ENCODE assay signal across 8 cellular contexts in the genomic region with DNA sequence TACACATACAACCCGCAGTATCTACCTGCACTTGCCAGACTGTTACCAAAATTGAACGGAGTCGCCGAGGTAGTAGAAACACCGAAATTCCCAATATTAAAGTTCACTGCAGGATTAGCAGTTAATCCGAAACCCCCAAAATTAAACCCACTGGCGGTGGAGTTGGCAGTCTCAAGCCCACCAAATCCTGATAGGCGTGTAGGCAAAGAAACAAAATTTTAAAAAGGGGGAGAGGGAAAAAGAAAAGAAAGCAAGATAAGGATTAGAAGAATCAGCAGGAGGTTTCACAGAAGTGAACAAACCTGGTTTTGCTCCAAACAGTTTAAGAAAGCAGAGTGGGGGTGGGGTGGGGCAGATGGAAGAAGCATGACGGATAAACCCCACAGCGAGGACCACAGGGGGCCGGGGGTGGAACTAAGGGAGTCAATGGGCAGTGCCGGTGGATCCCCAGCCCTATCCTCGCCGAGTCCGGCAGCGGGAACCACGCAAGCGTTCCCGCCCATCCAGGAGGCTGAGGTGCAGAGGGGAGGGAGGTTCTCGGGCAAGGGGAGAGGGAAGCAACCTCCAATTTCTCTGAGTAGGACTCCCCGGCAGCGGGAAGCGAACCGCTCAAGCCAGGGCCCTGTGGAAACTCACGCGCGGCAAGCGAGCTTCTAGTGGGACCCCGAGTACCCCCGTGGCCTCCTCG. TPM values are rescaled to one million over a fixed set of nuclear protein-coding genes. Genes with fewer than 3 reads are reported as not detected.
DNase-seq lines count a peak whose midpoint lies in the region; ATAC-seq and TF ChIP-seq lines count a peak whose summit lies in the region.

No MANE protein-coding gene starts in this region.

- H3K27ac Mint-ChIP-seq in activated CD8-positive, alpha-beta T cell treated with anti-CD3 and anti-CD28 coated beads, Interleukin-2, amount 10 ng/mL, durations not matched to agents 7 days and 5 days: peak overlapping the region; percentile 96
- H3K27ac Mint-ChIP-seq in stimulated activated naive CD8-positive, alpha-beta T cell treated with anti-CD3 and anti-CD28 coated beads, Interleukin-15, Interleukin-2, amounts not matched to agents 100 ng/mL and 50 ng/mL, for 24 hours: peak overlapping the region; percentile 96

- TF ChIP-seq CTCF in C4-2B (conservative IDR thresholded peaks at IDR 0.05): no peak

- H3K4me1 ChIP-seq in mucosa of rectum (ENCODE audit: control insufficient read depth in 2 of 2, insufficient read depth in 2 of 2, low read length in 2 of 2): peaks cover 11 to 21% of the 10 kb centered on the region in 2 donors

- peak; percentile 60 for DNase-seq in NCI-H82 treated with DMSO at 0.1 percent for 48 hours (lab: John Stamatoyannopoulos, UW; ENCODE audit: unreplicated experiment)
- peak; percentile 65 for DNase-seq in activated CD8-positive, alpha-beta T cell treated with anti-CD3 and anti-CD28 coated beads, Interleukin-2, amount 10 ng/mL, durations not matched to agents 7 days and 5 days
- DNase-seq in epithelial cell of prostate (ENCODE audit: low read depth, low spot score): peak; percentile 12

- H3K9me3 ChIP-seq in mucosa of rectum (ENCODE audit: control insufficient read depth in 2 of 2, low read length in 2 of 2): no peaks in the 10 kb centered on the region

- peaks cover 14% of the 10 kb centered on the region for H3K36me3 Mint-ChIP-seq in activated CD8-positive, alpha-beta T cell treated with anti-CD3 and anti-CD28 coated beads, Interleukin-2, amount 10 ng/mL, durations not matched to agents 7 days and 5 days (ENCODE audit: low read depth)
- peaks cover 27% of the 10 kb centered on the region for H3K36me3 Mint-ChIP-seq in stimulated activated naive CD8-positive, alpha-beta T cell treated with anti-CD3 and anti-CD28 coated beads, Interleukin-15, Interleukin-2, amounts not matched to agents 100 ng/mL and 50 ng/mL, for 24 hours (ENCODE audit: low read depth)

- H3K36me3 ChIP-seq in mucosa of rectum (ENCODE audit: control insufficient read depth in 2 of 2, insufficient read depth in 2 of 2, low read length in 2 of 2): peaks cover 0 to 10% of the 10 kb centered on the region in 2 donors

- peaks cover 23% of the 10 kb centered on the region for H3K4me1 Mint-ChIP-seq in activated CD8-positive, alpha-beta T cell treated with anti-CD3 and anti-CD28 coated beads, Interleukin-2, amount 10 ng/mL, durations not matched to agents 7 days and 5 days (ENCODE audit: low read depth)
- H3K4me1 Mint-ChIP-seq in stimulated activated naive CD8-positive, alpha-beta T cell treated with anti-CD3 and anti-CD28 coated beads, Interleukin-15, Interleukin-2, amounts not matched to agents 100 ng/mL and 50 ng/mL, for 24 hours (ENCODE audit: low read depth): peaks cover 39% of the 10 kb centered on the region

- H3K4me3 ChIP-seq in mucosa of rectum (ENCODE audit: low read length in 2 of 2): peak overlapping the region; percentile 83 to 100

- H3K27ac ChIP-seq in C4-2B (peak overlapping the region; percentile 86), epithelial cell of prostate (peak overlapping the region; percentile 64), mucosa of rectum (ENCODE audit: low read depth in 2 of 2, low read length in 2 of 2) (peak overlapping the region; percentile 85 to 92)

- peak overlapping the region; percentile 91 to 97 for H3K9ac ChIP-seq in mucosa of rectum (ENCODE audit: low read depth in 1 of 2, low read length in 2 of 2)

- H3K9me3 Mint-ChIP-seq in activated CD8-positive, alpha-beta T cell treated with anti-CD3 and anti-CD28 coated beads, Interleukin-2, amount 10 ng/mL, durations not matched to agents 7 days and 5 days (ENCODE audit: insufficient read depth): no peaks in the 10 kb centered on the region
- H3K9me3 Mint-ChIP-seq in stimulated activated naive CD8-positive, alpha-beta T cell treated with anti-CD3 and anti-CD28 coated beads, Interleukin-15, Interleukin-2, amounts not matched to agents 100 ng/mL and 50 ng/mL, for 24 hours: no peaks in the 10 kb centered on the region

- H3K27me3 Mint-ChIP-seq in activated CD8-positive, alpha-beta T cell treated with anti-CD3 and anti-CD28 coated beads, Interleukin-2, amount 10 ng/mL, durations not matched to agents 7 days and 5 days (ENCODE audit: low read depth): no peaks in the 10 kb centered on the region
- no peaks in the 10 kb centered on the region for H3K27me3 Mint-ChIP-seq in stimulated activated naive CD8-positive, alpha-beta T cell treated with anti-CD3 and anti-CD28 coated beads, Interleukin-15, Interleukin-2, amounts not matched to agents 100 ng/mL and 50 ng/mL, for 24 hours

- POLR2A ChIA-PET in activated CD8-positive, alpha-beta T cell treated with anti-CD3 and anti-CD28 coated beads, Interleukin-2, amount 10 ng/mL, durations not matched to agents 7 days and 5 days (lab: Charles Lee): interaction anchor here (1.0 to 1.5 kb wide), 3 partner anchors 66 to 252 kb away, joined by 3 to 6 read pairs (median 4); no protein-coding TSS in a partner anchor

- CTCF ChIA-PET in activated CD8-positive, alpha-beta T cell treated with anti-CD3 and anti-CD28 coated beads, Interleukin-2, amount 10 ng/mL, durations not matched to agents 7 days and 5 days (lab: Charles Lee): interaction anchor here (0.7 to 2.0 kb wide), 4 partner anchors 32 to 1056 kb away, joined by 3 to 5 read pairs (median 4); no protein-coding TSS in a partner anchor

- ATAC-seq in GM19351 (IDR thresholded peaks at IDR 0.05; ENCODE audit: unreplicated experiment) (peak; percentile 37), HG03457 (IDR thresholded peaks at IDR 0.05; ENCODE audit: unreplicated experiment) (peak; percentile 22)
- ATAC-seq in activated CD8-positive, alpha-beta T cell treated with anti-CD3 and anti-CD28 coated beads, Interleukin-2, amount 10 ng/mL, durations not matched to agents 7 days and 5 days: peak; percentile 59

- H3K27me3 ChIP-seq in mucosa of rectum (ENCODE audit: control insufficient read depth in 2 of 2, insufficient read depth in 2 of 2, low read length in 2 of 2): no peaks in the 10 kb centered on the region

- H3K4me3 Mint-ChIP-seq in activated CD8-positive, alpha-beta T cell treated with anti-CD3 and anti-CD28 coated beads, Interleukin-2, amount 10 ng/mL, durations not matched to agents 7 days and 5 days: peak overlapping the region; percentile 95
- peak overlapping the region; percentile 96 for H3K4me3 Mint-ChIP-seq in stimulated activated naive CD8-positive, alpha-beta T cell treated with anti-CD3 and anti-CD28 coated beads, Interleukin-15, Interleukin-2, amounts not matched to agents 100 ng/mL and 50 ng/mL, for 24 hours

RNA-seq across cellular contexts. Expression of a gene that starts 0.6 kb away (rescaled TPM):
- total RNA-seq in activated CD8-positive, alpha-beta T cell treated with anti-CD3 and anti-CD28 coated beads, Interleukin-2, amount 10 ng/mL, durations not matched to agents 7 days and 5 days: 10 to 100 TPM; 56.8 to 64.1 TPM

Comparison
In these comparisons a context has a peak if more than half of its experiments do, and no peak if none do; other contexts are left out.
1. Peak in every context shown above with its lines: DNase-seq, ATAC-seq, H3K4me3 ChIP-seq and H3K27ac ChIP-seq.
2. DNase-seq: peak in every context shown above with its lines; median percentile 65 in activated CD8-positive, alpha-beta T cell treated with anti-CD3 and anti-CD28 coated beads, Interleukin-2, amount 10 ng/mL, durations not matched to agents 7 days and 5 days; 60 in NCI-H82 treated with DMSO at 0.1 percent for 48 hours; 12 in epithelial cell of prostate.